8 cellular contexts compared by ENCODE assay signal in genomic region chr9:35882265-35882848, GRCh38. TPM values are rescaled to one million over a fixed set of nuclear protein-coding genes. Genes with fewer than 3 reads are reported as not detected.
DNase-seq lines count a peak whose midpoint lies in the region; ATAC-seq and TF ChIP-seq lines count a peak whose summit lies in the region.

No MANE protein-coding gene starts in this region.

- H3K27me3 Mint-ChIP-seq in activated T-cell treated with anti-CD3 and anti-CD28 coated beads, Interleukin-2, amount 50 U/mL, for 4 hours (ENCODE audit: low read depth) = peaks cover 2% of the 10 kb centered on the region

- H3K79me2 ChIP-seq in PC-3 (ENCODE audit: low read length) = no peaks in the 10 kb centered on the region
- no peaks in the 10 kb centered on the region for H3K79me2 ChIP-seq in fibroblast of lung (ENCODE audit: control insufficient read depth, insufficient read depth, low read length)
- H3K79me2 ChIP-seq in neural cell (replicated peaks; ENCODE audit: insufficient read depth, low read length) = no peaks in the 10 kb centered on the region

- H3K36me3 ChIP-seq in PC-3 (ENCODE audit: low read depth, low read length) (no peaks in the 10 kb centered on the region), fibroblast of lung (ENCODE audit: control insufficient read depth, insufficient read depth, low read length) (no peaks in the 10 kb centered on the region), neural cell (ENCODE audit: insufficient read depth, low read length) (no peaks in the 10 kb centered on the region)

- intact Hi-C loops in PC-3 (cut with micrococcal nuclease) = loop anchor here (1.0 kb wide), 2 partner anchors 56 to 92 kb away; no protein-coding TSS in a partner anchor

- no peak overlapping the region for H3K4me3 Mint-ChIP-seq in activated T-cell treated with anti-CD3 and anti-CD28 coated beads, Interleukin-2, amount 50 U/mL, for 4 hours

- no peaks in the 10 kb centered on the region for H3K9me2 ChIP-seq in PC-3 (replicated peaks; ENCODE audit: low read length)
- no peaks in the 10 kb centered on the region for H3K9me2 ChIP-seq in neural cell (ENCODE audit: insufficient read depth, low read length)

- H3K27ac ChIP-seq in PC-3 (ENCODE audit: low read length) = no peak overlapping the region
- no peak overlapping the region for H3K27ac ChIP-seq in fibroblast of lung (ENCODE audit: insufficient read depth, low read length)
- no peak overlapping the region for H3K27ac ChIP-seq in neural cell (ENCODE audit: low read length)

- peak; percentile 84 for TF ChIP-seq RAD21 in neural cell (conservative IDR thresholded peaks at IDR 0.05)

- H3K9me3 ChIP-seq in PC-3 (ENCODE audit: low read length) (no peaks in the 10 kb centered on the region), fibroblast of lung (ENCODE audit: control insufficient read depth, insufficient read depth, low read depth, low read length) (no peaks in the 10 kb centered on the region), neural cell (ENCODE audit: low read length) (no peaks in the 10 kb centered on the region)

- peaks cover 6% of the 10 kb centered on the region for H3K9me3 Mint-ChIP-seq in activated T-cell treated with anti-CD3 and anti-CD28 coated beads, Interleukin-2, amount 50 U/mL, for 4 hours

- POLR2A ChIA-PET in PC-3 (lab: Charles Lee; ENCODE audit: unreplicated experiment) = interaction anchor here (0.5 kb wide), 1 partner anchor 92 kb away, joined by 3 read pairs; no protein-coding TSS in a partner anchor

- no peaks in the 10 kb centered on the region for H4K20me1 ChIP-seq in PC-3 (ENCODE audit: low read length)
- no peaks in the 10 kb centered on the region for H4K20me1 ChIP-seq in fibroblast of lung (ENCODE audit: control insufficient read depth, extremely low read depth, insufficient read depth, low read length)
- H4K20me1 ChIP-seq in neural cell (ENCODE audit: insufficient read depth) = no peaks in the 10 kb centered on the region

- H2AFZ ChIP-seq in PC-3 (ENCODE audit: low read length) (no peak overlapping the region), fibroblast of lung (ENCODE audit: low read length) (no peak overlapping the region), neural cell (ENCODE audit: low read depth, low read length) (no peak overlapping the region)

- H3K4me3 ChIP-seq in Jurkat, Clone E6-1 (ENCODE audit: low read length) = no peak overlapping the region
- H3K4me3 ChIP-seq in PC-3 (ENCODE audit: low read length) = no peak overlapping the region
- H3K4me3 ChIP-seq in fibroblast of lung (replicated peaks in 1 of 4; ENCODE audit: control extremely low read depth in 1 of 4, insufficient read depth in 1 of 4, low read depth in 3 of 4, low read length in 4 of 4) = no peak overlapping the region
- no peak overlapping the region for H3K4me3 ChIP-seq in neural cell (ENCODE audit: low read length)

- H3K4me1 Mint-ChIP-seq in activated T-cell treated with anti-CD3 and anti-CD28 coated beads, Interleukin-2, amount 50 U/mL, for 4 hours (ENCODE audit: low read depth) = no peaks in the 10 kb centered on the region

- no peaks in the 10 kb centered on the region for H3K4me1 ChIP-seq in PC-3 (ENCODE audit: insufficient read depth, low read length)
- no peaks in the 10 kb centered on the region for H3K4me1 ChIP-seq in fibroblast of lung (ENCODE audit: control insufficient read depth, extremely low read depth, insufficient read depth, low read length)

- no peak for TF ChIP-seq EP300 in neural cell (conservative IDR thresholded peaks at IDR 0.05; ENCODE audit: poor library complexity, severe bottlenecking)

- H3F3A ChIP-seq in PC-3 (ENCODE audit: low read length, unreplicated experiment) (no peaks in the 10 kb centered on the region), neural cell (ENCODE audit: insufficient read depth, low read length, poor library complexity, severe bottlenecking) (no peaks in the 10 kb centered on the region)

- H3K9ac ChIP-seq in PC-3 (ENCODE audit: low read length) = no peak overlapping the region
- H3K9ac ChIP-seq in fibroblast of lung (ENCODE audit: insufficient read depth, low read length) = no peak overlapping the region
- no peak overlapping the region for H3K9ac ChIP-seq in neural cell (ENCODE audit: low read length)

- H3K4me2 ChIP-seq in PC-3 (ENCODE audit: low read length) (no peak overlapping the region), fibroblast of lung (ENCODE audit: extremely low read depth, insufficient read depth, low read length) (no peak overlapping the region), neural cell (ENCODE audit: low read length) (no peak overlapping the region)

- H3K27me3 ChIP-seq in PC-3 (ENCODE audit: low read length) (no peaks in the 10 kb centered on the region), fibroblast of lung (ENCODE audit: control insufficient read depth, insufficient read depth, low read length) (no peaks in the 10 kb centered on the region), neural cell (ENCODE audit: insufficient read depth, low read depth, low read length) (no peaks in the 10 kb centered on the region)

- DNase-seq in COLO668 (lab: John Stamatoyannopoulos, UW; ENCODE audit: unreplicated experiment) = peak; percentile 80
- DNase-seq in Jurkat, Clone E6-1 (ENCODE audit: low read depth, low spot score) = peak; percentile 40
- DNase-seq in PC-3 = peak; percentile 74
- DNase-seq in activated T-cell treated with anti-CD3 and anti-CD28 coated beads, Interleukin-2, amount 50 U/mL, for 4 hours = peak; percentile 81
- DNase-seq in fibroblast of lung (ENCODE audit: low read depth in 2 of 2) = peak; percentile 54 to 80
- DNase-seq in stimulated activated naive CD8-positive, alpha-beta T cell treated with anti-CD3 and anti-CD28 coated beads, Interleukin-15, Interleukin-2, amounts not matched to agents 100 U/mL and 50 U/mL, for 24 hours = peak; percentile 88

- H3K36me3 Mint-ChIP-seq in activated T-cell treated with anti-CD3 and anti-CD28 coated beads, Interleukin-2, amount 50 U/mL, for 4 hours (ENCODE audit: insufficient read depth) = no peaks in the 10 kb centered on the region

- peak; percentile 73 for ATAC-seq in PC-3
- peak in 1 of 2 donors; percentile 52 for ATAC-seq in activated T-cell treated with anti-CD3 and anti-CD28 coated beads, Interleukin-2, amount 50 U/mL, for 4 hours
- peak; percentile 49 for ATAC-seq in stimulated activated naive CD8-positive, alpha-beta T cell treated with anti-CD3 and anti-CD28 coated beads, Interleukin-15, Interleukin-2, amounts not matched to agents 100 U/mL and 50 U/mL, for 24 hours
- no peak for ATAC-seq in GM21515 (IDR thresholded peaks at IDR 0.05; ENCODE audit: unreplicated experiment)

- CTCF ChIA-PET in PC-3 (lab: Charles Lee) = interaction anchor here (0.6 to 1.6 kb wide), 9 partner anchors 13 to 328 kb away, joined by 3 to 29 read pairs (median 3); partner anchors contain the start of genes FAM221B and TMEM8B

- BruUV-seq in PC-3 (replicated peaks; lab: Mats Ljungman, UMichigan) = no TSS peak

- TF ChIP-seq CTCF in PC-3 (conservative IDR thresholded peaks at IDR 0.05; ENCODE audit: low read depth, low read length) (peak; percentile 92), fibroblast of lung (conservative IDR thresholded peaks at IDR 0.05 in 1 of 2, IDR thresholded peaks at IDR 0.05 in 1 of 2; ENCODE audit: low read depth in 1 of 2, low read length in 2 of 2) (peak; percentile 99 to 100), neural cell (IDR thresholded peaks at IDR 0.05; ENCODE audit: poor library complexity, severe bottlenecking) (peak; percentile 89)

RNA-seq across cellular contexts. Expression of gene OR13J1, which starts 12.2 kb away (rescaled TPM):
- polyA plus RNA-seq in Jurkat, Clone E6-1 (2012; ENCODE audit: insufficient read depth, insufficient read length) = not detected
- not detected in 2 replicates for total RNA-seq in PC-3 (2014; rRNA removed)
- total RNA-seq in activated T-cell treated with anti-CD3 and anti-CD28 coated beads, Interleukin-2, amount 50 U/mL, for 4 hours = not detected
- total RNA-seq in fibroblast of lung = not detected in 2 replicates
- not detected in 2 replicates for polyA plus RNA-seq in fibroblast of lung
- not detected in 2 replicates for polyA plus RNA-seq in fibroblast of lung (2012)
- polyA minus RNA-seq in fibroblast of lung (ENCODE audit: low replicate concordance) = not detected in 2 replicates
- not detected in 2 replicates for polyA plus RNA-seq in neural cell
- not detected in 2 replicates for polyA minus RNA-seq in neural cell

RNA-seq across cellular contexts. Expression of gene HRCT1, which starts 23.6 kb away (rescaled TPM):
- polyA plus RNA-seq in Jurkat, Clone E6-1 (2012; ENCODE audit: insufficient read depth, insufficient read length) = not detected
- total RNA-seq in PC-3 (2014; rRNA removed) (1.7 TPM in 2 replicates), fibroblast of lung (0.26 and 1.2 TPM in 2 replicates)
- total RNA-seq in activated T-cell treated with anti-CD3 and anti-CD28 coated beads, Interleukin-2, amount 50 U/mL, for 4 hours = not detected
- polyA plus RNA-seq in fibroblast of lung (3.1 and 3.3 TPM in 2 replicates), neural cell (0.84 TPM in 1 of 2 replicates, not detected in the other)
- 5.9 and 6.3 TPM in 2 replicates for polyA plus RNA-seq in fibroblast of lung (2012)
- polyA minus RNA-seq in fibroblast of lung (ENCODE audit: low replicate concordance) (5.4 and 6.0 TPM in 2 replicates), neural cell (not detected in 2 replicates)

RNA-seq across cellular contexts. Expression of gene SPAAR, which starts 26.9 kb away (rescaled TPM):
- not detected for polyA plus RNA-seq in Jurkat, Clone E6-1 (2012; ENCODE audit: insufficient read depth, insufficient read length)
- total RNA-seq in PC-3 (2014; rRNA removed) = 0.35 TPM in 1 of 2 replicates, not detected in the other
- total RNA-seq in activated T-cell treated with anti-CD3 and anti-CD28 coated beads, Interleukin-2, amount 50 U/mL, for 4 hours = not detected
- total RNA-seq in fibroblast of lung = under 0.01 and 0.17 TPM in 2 replicates
- polyA plus RNA-seq in fibroblast of lung = 0.34 and 0.41 TPM in 2 replicates
- 0.37 and 0.48 TPM in 2 replicates for polyA plus RNA-seq in fibroblast of lung (2012)
- polyA minus RNA-seq in fibroblast of lung (ENCODE audit: low replicate concordance) = not detected in 2 replicates
- polyA plus RNA-seq in neural cell = 0.35 TPM in 1 of 2 replicates, not detected in the other
- not detected in 2 replicates for polyA minus RNA-seq in neural cell

RNA-seq across cellular contexts. Expression of gene TMEM8B, which starts 53.3 kb away (rescaled TPM):
- polyA plus RNA-seq in Jurkat, Clone E6-1 (2012; ENCODE audit: insufficient read depth, insufficient read length) = 12.6 TPM
- 1.6 and 2.4 TPM in 2 replicates for total RNA-seq in PC-3 (2014; rRNA removed)
- total RNA-seq in activated T-cell treated with anti-CD3 and anti-CD28 coated beads, Interleukin-2, amount 50 U/mL, for 4 hours = 1 to 10 TPM; 1.5 to 1.9 (median 1.8) TPM
- 2.1 and 3.0 TPM in 2 replicates for total RNA-seq in fibroblast of lung
- polyA plus RNA-seq in fibroblast of lung = 2.7 and 3.0 TPM in 2 replicates
- 9.7 and 10.8 TPM in 2 replicates for polyA plus RNA-seq in fibroblast of lung (2012)
- polyA minus RNA-seq in fibroblast of lung (ENCODE audit: low replicate concordance) = 18.2 and 23.8 TPM in 2 replicates
- 12.7 and 12.9 TPM in 2 replicates for polyA plus RNA-seq in neural cell
- 15.6 and 18.2 TPM in 2 replicates for polyA minus RNA-seq in neural cell

RNA-seq across cellular contexts. Expression of gene FAM221B, which starts 53.8 kb away (rescaled TPM):
- not detected for polyA plus RNA-seq in Jurkat, Clone E6-1 (2012; ENCODE audit: insufficient read depth, insufficient read length)
- 0.29 TPM in 1 of 2 replicates, not detected in the other for total RNA-seq in PC-3 (2014; rRNA removed)
- total RNA-seq in activated T-cell treated with anti-CD3 and anti-CD28 coated beads, Interleukin-2, amount 50 U/mL, for 4 hours = not detected
- not detected in 2 replicates for total RNA-seq in fibroblast of lung
- polyA plus RNA-seq in fibroblast of lung = not detected in 2 replicates
- not detected in 2 replicates for polyA plus RNA-seq in fibroblast of lung (2012)
- not detected in 2 replicates for polyA minus RNA-seq in fibroblast of lung (ENCODE audit: low replicate concordance)
- 0.09 TPM in 1 of 2 replicates, not detected in the other for polyA plus RNA-seq in neural cell
- polyA minus RNA-seq in neural cell = not detected in 2 replicates
